ENCODE assay signal across 17 cellular contexts in the genomic region with DNA sequence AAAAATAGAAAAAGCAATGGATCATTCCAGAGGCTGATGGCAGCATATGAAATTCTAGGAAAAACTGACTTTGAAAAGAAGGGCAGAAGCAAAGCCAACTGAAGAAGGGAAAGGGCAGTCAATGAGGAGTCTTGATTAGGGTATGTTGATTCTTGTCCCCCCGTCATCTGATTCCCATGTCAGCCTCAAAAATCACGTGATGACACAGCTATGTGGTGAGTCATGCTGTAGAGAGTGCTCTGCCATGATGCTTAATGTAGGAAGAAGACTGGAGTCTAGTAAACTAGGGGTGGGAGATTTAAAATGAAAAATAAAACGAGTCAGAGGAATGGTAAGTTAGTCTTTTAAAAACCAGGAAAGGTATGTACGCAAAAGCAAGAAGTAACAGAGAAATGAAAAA. TPM values are rescaled to one million over a fixed set of nuclear protein-coding genes. Genes with fewer than 3 reads are reported as not detected.
DNase-seq lines count a peak whose midpoint lies in the region; ATAC-seq and TF ChIP-seq lines count a peak whose summit lies in the region.
"Had no signal": no experiment of that assay in that cellular context is flagged by ENCODE, and none has a peak within 500 bp of the region (broad histone marks: within the 10 kb centered on the region; RNA-seq: fewer than 3 reads in every experiment).

No MANE protein-coding gene starts in this region.

- no peaks in the 10 kb centered on the region for H3K79me2 ChIP-seq in GM23338 (replicated peaks; ENCODE audit: insufficient read depth)

- ATAC-seq in GM23338 (no peak), GM18502 (IDR thresholded peaks at IDR 0.05; ENCODE audit: poor library complexity, unreplicated experiment) (no peak)
- ATAC-seq: CD8-positive, alpha-beta T cell; HCT116 had no signal

- peaks cover 11% of the 10 kb centered on the region; the same call in 1 of the 2 replicates for H3K4me1 ChIP-seq in GM23338 (ENCODE audit: insufficient read depth)

- H2AFZ ChIP-seq in GM23338, result no peak overlapping the region

- no peaks in the 10 kb centered on the region for H3K9me2 ChIP-seq in GM23338 (ENCODE audit: insufficient read depth)

- no peak overlapping the region for H3K27ac Mint-ChIP-seq in GM23338
- H3K27ac Mint-ChIP-seq: CD8-positive, alpha-beta T cell had no signal

- in situ Hi-C loops in GM13977 (cut with MboI; ENCODE audit: low pct_unique_long_range_greater_than_20kb, low sequenced_read_pairs, unreplicated experiment), result no loop called here

- H3K27ac ChIP-seq in GM23338 (ENCODE audit: low read depth), result no peak overlapping the region
- H3K27ac ChIP-seq: RWPE1 had no signal

- H3K27me3 Mint-ChIP-seq in GM23338 (ENCODE audit: insufficient read depth, low read depth, poor library complexity), result peaks cover 9% of the 10 kb centered on the region

- no peaks in the 10 kb centered on the region for H3K9me3 Mint-ChIP-seq in GM23338
- H3K9me3 Mint-ChIP-seq: CD8-positive, alpha-beta T cell had no signal

- TF ChIP-seq CTCF in GM23338 (conservative IDR thresholded peaks at IDR 0.05; ENCODE audit: low read depth in 2 of 2), result no peak
- TF ChIP-seq CTCF in fibroblast of mammary gland (conservative IDR thresholded peaks at IDR 0.05; ENCODE audit: control insufficient read depth, insufficient read depth, low read depth, low read length), result no peak
- no peak for TF ChIP-seq CTCF in GM13977 (IDR thresholded peaks at IDR 0.05; ENCODE audit: extremely low read depth, insufficient read depth, missing control alignments)

- H3K4me3 ChIP-seq in GM23338 (no peak overlapping the region), fibroblast of mammary gland (ENCODE audit: control insufficient read depth, low read depth, low read length) (no peak overlapping the region)

- H3K4me3 Mint-ChIP-seq in GM23338, result no peak overlapping the region
- H3K4me3 Mint-ChIP-seq: CD8-positive, alpha-beta T cell had no signal

- H3F3A ChIP-seq in GM23338 (replicated peaks; ENCODE audit: low read depth), result no peaks in the 10 kb centered on the region

- no peaks in the 10 kb centered on the region for H3K36me3 Mint-ChIP-seq in GM23338 (ENCODE audit: low read depth)
- H3K36me3 Mint-ChIP-seq: CD8-positive, alpha-beta T cell had no signal

- H3K4me1 Mint-ChIP-seq in GM23338, result peaks cover 11% of the 10 kb centered on the region

- peaks cover 12% of the 10 kb centered on the region; the same call in 1 of the 2 replicates for H3K27me3 ChIP-seq in GM23338 (ENCODE audit: insufficient read depth)

- peak; percentile 15 for DNase-seq in GM23338 (ENCODE audit: low spot score)
- DNase-seq in NCI-H2171 (lab: John Stamatoyannopoulos, UW), result peak; percentile 60
- peak; percentile 2 for DNase-seq in fibroblast of mammary gland (ENCODE audit: low read depth)
- DNase-seq in GM13977 (ENCODE audit: low spot score), result no peak
- DNase-seq in putamen (ENCODE audit: low spot score), result no peak
- DNase-seq in GM19238 (ENCODE audit: insufficient read length, low spot score), result no peak
- DNase-seq: CD8-positive, alpha-beta T cell; EL; Karpas-422; NCI-H1105; NCI-H1694; OCI-M1 had no signal

- no peaks in the 10 kb centered on the region for H4K20me1 ChIP-seq in GM23338 (replicated peaks; ENCODE audit: insufficient read depth)

- H3K4me2 ChIP-seq in GM23338, result no peak overlapping the region

- H3K36me3 ChIP-seq in GM23338 (ENCODE audit: insufficient read depth), result no peaks in the 10 kb centered on the region

TF ChIP-seq in GM23338, 12 proteins besides CTCF, POLR2A, EP300 and RAD21 (continues in another document):
- TF ChIP-seq, protein P1, sequence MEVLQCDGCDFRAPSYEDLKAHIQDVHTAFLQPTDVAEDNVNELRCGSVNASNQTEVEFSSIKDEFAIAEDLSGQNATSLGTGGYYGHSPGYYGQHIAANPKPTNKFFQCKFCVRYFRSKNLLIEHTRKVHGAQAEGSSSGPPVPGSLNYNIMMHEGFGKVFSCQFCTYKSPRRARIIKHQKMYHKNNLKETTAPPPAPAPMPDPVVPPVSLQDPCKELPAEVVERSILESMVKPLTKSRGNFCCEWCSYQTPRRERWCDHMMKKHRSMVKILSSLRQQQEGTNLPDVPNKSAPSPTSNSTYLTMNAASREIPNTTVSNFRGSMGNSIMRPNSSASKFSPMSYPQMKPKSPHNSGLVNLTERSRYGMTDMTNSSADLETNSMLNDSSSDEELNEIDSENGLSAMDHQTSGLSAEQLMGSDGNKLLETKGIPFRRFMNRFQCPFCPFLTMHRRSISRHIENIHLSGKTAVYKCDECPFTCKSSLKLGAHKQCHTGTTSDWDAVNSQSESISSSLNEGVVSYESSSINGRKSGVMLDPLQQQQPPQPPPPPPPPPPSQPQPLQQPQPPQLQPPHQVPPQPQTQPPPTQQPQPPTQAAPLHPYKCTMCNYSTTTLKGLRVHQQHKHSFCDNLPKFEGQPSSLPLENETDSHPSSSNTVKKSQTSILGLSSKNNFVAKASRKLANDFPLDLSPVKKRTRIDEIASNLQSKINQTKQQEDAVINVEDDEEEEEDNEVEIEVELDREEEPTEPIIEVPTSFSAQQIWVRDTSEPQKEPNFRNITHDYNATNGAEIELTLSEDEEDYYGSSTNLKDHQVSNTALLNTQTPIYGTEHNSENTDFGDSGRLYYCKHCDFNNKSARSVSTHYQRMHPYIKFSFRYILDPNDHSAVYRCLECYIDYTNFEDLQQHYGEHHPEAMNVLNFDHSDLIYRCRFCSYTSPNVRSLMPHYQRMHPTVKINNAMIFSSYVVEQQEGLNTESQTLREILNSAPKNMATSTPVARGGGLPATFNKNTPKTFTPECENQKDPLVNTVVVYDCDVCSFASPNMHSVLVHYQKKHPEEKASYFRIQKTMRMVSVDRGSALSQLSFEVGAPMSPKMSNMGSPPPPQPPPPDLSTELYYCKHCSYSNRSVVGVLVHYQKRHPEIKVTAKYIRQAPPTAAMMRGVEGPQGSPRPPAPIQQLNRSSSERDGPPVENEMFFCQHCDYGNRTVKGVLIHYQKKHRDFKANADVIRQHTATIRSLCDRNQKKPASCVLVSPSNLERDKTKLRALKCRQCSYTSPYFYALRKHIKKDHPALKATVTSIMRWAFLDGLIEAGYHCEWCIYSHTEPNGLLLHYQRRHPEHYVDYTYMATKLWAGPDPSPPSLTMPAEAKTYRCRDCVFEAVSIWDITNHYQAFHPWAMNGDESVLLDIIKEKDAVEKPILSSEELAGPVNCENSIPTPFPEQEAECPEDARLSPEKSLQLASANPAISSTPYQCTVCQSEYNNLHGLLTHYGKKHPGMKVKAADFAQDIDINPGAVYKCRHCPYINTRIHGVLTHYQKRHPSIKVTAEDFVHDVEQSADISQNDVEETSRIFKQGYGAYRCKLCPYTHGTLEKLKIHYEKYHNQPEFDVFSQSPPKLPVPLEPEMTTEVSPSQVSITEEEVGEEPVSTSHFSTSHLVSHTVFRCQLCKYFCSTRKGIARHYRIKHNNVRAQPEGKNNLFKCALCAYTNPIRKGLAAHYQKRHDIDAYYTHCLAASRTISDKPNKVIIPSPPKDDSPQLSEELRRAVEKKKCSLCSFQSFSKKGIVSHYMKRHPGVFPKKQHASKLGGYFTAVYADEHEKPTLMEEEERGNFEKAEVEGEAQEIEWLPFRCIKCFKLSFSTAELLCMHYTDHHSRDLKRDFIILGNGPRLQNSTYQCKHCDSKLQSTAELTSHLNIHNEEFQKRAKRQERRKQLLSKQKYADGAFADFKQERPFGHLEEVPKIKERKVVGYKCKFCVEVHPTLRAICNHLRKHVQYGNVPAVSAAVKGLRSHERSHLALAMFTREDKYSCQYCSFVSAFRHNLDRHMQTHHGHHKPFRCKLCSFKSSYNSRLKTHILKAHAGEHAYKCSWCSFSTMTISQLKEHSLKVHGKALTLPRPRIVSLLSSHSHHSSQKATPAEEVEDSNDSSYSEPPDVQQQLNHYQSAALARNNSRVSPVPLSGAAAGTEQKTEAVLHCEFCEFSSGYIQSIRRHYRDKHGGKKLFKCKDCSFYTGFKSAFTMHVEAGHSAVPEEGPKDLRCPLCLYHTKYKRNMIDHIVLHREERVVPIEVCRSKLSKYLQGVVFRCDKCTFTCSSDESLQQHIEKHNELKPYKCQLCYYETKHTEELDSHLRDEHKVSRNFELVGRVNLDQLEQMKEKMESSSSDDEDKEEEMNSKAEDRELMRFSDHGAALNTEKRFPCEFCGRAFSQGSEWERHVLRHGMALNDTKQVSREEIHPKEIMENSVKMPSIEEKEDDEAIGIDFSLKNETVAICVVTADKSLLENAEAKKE (CRISPR knock-in tag; IDR thresholded peaks at IDR 0.05), result no peak
- TF ChIP-seq STAT1 (IDR thresholded peaks at IDR 0.05; ENCODE audit: unreplicated experiment) (no peak), ETS1 (IDR thresholded peaks at IDR 0.05) (no peak), EZH2phosphoT487 (IDR thresholded peaks at IDR 0.05; ENCODE audit: unreplicated experiment) (no peak), ZNF331 (CRISPR knock-in tag; IDR thresholded peaks at IDR 0.05; ENCODE audit: low read depth) (no peak)

RNA-seq across cellular contexts. Expression of gene POU6F2, which starts 3.9 kb away (rescaled TPM):
- total RNA-seq in GM23338 (2014; rRNA removed; shearing (Covaris generic)), result 5.0 and 7.2 TPM in 2 replicates
- polyA plus RNA-seq in GM23338 (2016; fragmentation: Nextera tagmentation; extraction: Ambion mirVana), result 5.0 and 7.3 TPM in 2 replicates
- total RNA-seq: CD8-positive, alpha-beta T cell; T-helper 2 cell treated with Interferon-gamma antibody and Interleukin-4, amounts not matched to agents 100 ng/mL and 5 ng/mL, for 36 hours had no signal
- polyA plus RNA-seq: BJ had no signal

Comparison
In these comparisons a context has a peak if more than half of its experiments do, and no peak if none do; other contexts are left out.
1. DNase-seq: peak in GM23338 (single experiment), NCI-H2171 (single experiment) and fibroblast of mammary gland (single experiment); none in GM13977 (single experiment), putamen (single experiment) and GM19238 (single experiment).